In the genomic region with DNA sequence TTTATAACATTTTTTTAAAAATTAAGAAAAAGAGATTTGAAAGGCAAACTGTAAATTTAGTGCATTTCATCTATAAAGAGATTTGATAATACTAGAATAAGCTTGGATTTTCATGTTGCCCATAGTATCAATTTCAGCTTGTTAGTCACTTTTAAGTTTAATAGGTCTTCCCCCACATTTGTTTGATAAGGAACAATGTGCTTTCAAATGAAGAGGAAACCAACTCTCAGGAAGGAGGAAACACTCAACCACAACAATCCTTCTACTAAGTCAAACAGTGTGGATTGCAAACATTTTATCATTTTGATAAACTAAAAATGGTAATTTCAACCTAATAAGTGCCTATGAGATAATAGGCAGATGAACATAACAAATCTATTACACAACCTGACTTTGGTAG, we compare ENCODE assay signal across 28 cellular contexts.
"Had no signal": no experiment of that assay in that cellular context is flagged by ENCODE, and none has a peak within 500 bp of the region (broad histone marks: within the 10 kb centered on the region; RNA-seq: fewer than 3 reads in every experiment).

No MANE protein-coding gene starts in this region.

- H3K4me3 Mint-ChIP-seq: dendritic cell treated with granulocyte-macrophage colony-stimulating factor and Interleukin-4, amounts not matched to agents 40 ng/mL and 50 ng/mL, for 4 days; immature natural killer cell; memory B cell; mesothelial cell of epicardium; naive B cell; neural progenitor cell; stimulated activated effector memory CD8-positive, alpha-beta T cell treated with anti-CD3 and anti-CD28 coated beads, Interleukin-12 subunit alpha, Interleukin-12 subunit beta, amount 100 ng/mL, for 72 hours had no signal

- H3K9me3 ChIP-seq: colonic mucosa, lower lobe of right lung, mucosa of descending colon, sigmoid colon, stomach, thyroid gland, vagina had no signal

- H2AFZ ChIP-seq: neural progenitor cell, parathyroid adenoma had no signal

- H3K9ac ChIP-seq: neural progenitor cell, parathyroid adenoma had no signal

- H3K27ac ChIP-seq: colonic mucosa, epithelial cell of prostate, lower lobe of right lung, neural progenitor cell, parathyroid adenoma, sigmoid colon, stomach, thyroid gland, vagina had no signal

- H3K27me3 ChIP-seq: colonic mucosa, neural progenitor cell, sigmoid colon, stomach, thyroid gland, vagina had no signal

- H3K36me3 ChIP-seq: colonic mucosa, lower lobe of right lung, neural progenitor cell, sigmoid colon, stomach, thyroid gland, vagina had no signal

- ATAC-seq: esophagus mucosa; left ventricle myocardium superior; lower lobe of right lung; mucosa of descending colon; right cardiac atrium; stimulated activated effector memory CD8-positive, alpha-beta T cell treated with anti-CD3 and anti-CD28 coated beads, Interleukin-12 subunit alpha, Interleukin-12 subunit beta, amount 100 ng/mL, for 72 hours had no signal

- H3K4me1 Mint-ChIP-seq: immature natural killer cell; memory B cell; mesothelial cell of epicardium; naive B cell; neural progenitor cell; stimulated activated effector memory CD8-positive, alpha-beta T cell treated with anti-CD3 and anti-CD28 coated beads, Interleukin-12 subunit alpha, Interleukin-12 subunit beta, amount 100 ng/mL, for 72 hours had no signal

- H3K79me2 ChIP-seq: parathyroid adenoma had no signal

- H3K4me1 ChIP-seq: colonic mucosa, lower lobe of right lung, neural progenitor cell, parathyroid adenoma, sigmoid colon, stomach, thyroid gland, vagina had no signal

- H3K27ac Mint-ChIP-seq: dendritic cell treated with granulocyte-macrophage colony-stimulating factor and Interleukin-4, amounts not matched to agents 40 ng/mL and 50 ng/mL, for 4 days; immature natural killer cell; memory B cell; mesothelial cell of epicardium; naive B cell; neural progenitor cell; progenitor cell of endocrine pancreas; stimulated activated effector memory CD8-positive, alpha-beta T cell treated with anti-CD3 and anti-CD28 coated beads, Interleukin-12 subunit alpha, Interleukin-12 subunit beta, amount 100 ng/mL, for 72 hours had no signal

- H3K4me2 ChIP-seq: neural progenitor cell had no signal

- H3K4me3 ChIP-seq: colonic mucosa, lower lobe of right lung, mucosa of descending colon, neural progenitor cell, sigmoid colon, stomach, thyroid gland, vagina had no signal

- H3K9me3 Mint-ChIP-seq: memory B cell, neural progenitor cell had no signal

- H3K27me3 Mint-ChIP-seq: dendritic cell treated with granulocyte-macrophage colony-stimulating factor and Interleukin-4, amounts not matched to agents 40 ng/mL and 50 ng/mL, for 4 days; memory B cell; naive B cell; progenitor cell of endocrine pancreas had no signal

- H3K36me3 Mint-ChIP-seq: immature natural killer cell; memory B cell; mesothelial cell of epicardium; naive B cell; neural progenitor cell; stimulated activated effector memory CD8-positive, alpha-beta T cell treated with anti-CD3 and anti-CD28 coated beads, Interleukin-12 subunit alpha, Interleukin-12 subunit beta, amount 100 ng/mL, for 72 hours had no signal

- DNase-seq: colonic mucosa; effector memory CD4-positive, alpha-beta T cell; foreskin melanocyte; hypothalamus; immature natural killer cell; islet precursor cell; left ventricle myocardium superior; lower lobe of right lung; mucosa of descending colon; naive B cell; right cardiac atrium; sigmoid colon; stimulated activated CD4-positive, alpha-beta T cell treated with anti-CD3 and anti-CD28 coated beads, Interleukin-2, amount 100 ng/mL, for 24 hours; stimulated activated CD4-positive, alpha-beta T cell treated with anti-CD3 and anti-CD28 coated beads, Interleukin-4, amount 100 ng/mL, for 24 hours; stimulated activated naive CD4-positive, alpha-beta T cell treated with Interleukin-2 at 50 U/mL for 16 hours; stomach; thyroid gland; trophoblast cell had no signal
